21 cellular contexts compared by ENCODE assay signal in the genomic region with DNA sequence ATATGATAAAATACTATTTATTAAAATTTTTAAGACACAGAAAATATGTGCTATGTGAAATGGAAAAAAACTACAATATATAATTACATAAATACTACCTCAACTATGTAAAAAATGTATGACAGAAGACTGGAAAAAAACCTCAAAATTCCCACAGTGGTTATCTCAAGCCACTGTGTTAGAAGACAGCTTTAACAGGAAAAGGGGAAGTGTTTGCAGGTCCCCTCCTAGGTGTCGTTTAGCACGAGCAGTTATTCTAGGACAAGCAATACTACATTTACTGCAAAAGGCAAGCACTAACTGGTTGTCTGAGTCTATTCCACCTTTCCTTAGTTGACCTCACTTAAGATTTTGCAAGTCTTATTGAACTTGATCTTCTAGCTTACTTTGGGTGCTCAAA.
"Had no signal": no experiment of that assay in that cellular context is flagged by ENCODE, and none has a peak within 500 bp of the region (broad histone marks: within the 10 kb centered on the region; RNA-seq: fewer than 3 reads in every experiment).

No MANE protein-coding gene starts in this region.

- ATAC-seq: Panc1, PC-3, T-cell had no signal

- H3K4me2 ChIP-seq: KMS-11, SK-N-SH had no signal

- H3K9me3 ChIP-seq: SK-N-SH had no signal

- DNase-seq: NCI-H1048, NCI-H1105, NCI-H1417 treated with DMSO at 0.1 percent for 48 hours, NCI-H146, NCI-H1694 treated with DMSO at 0.1 percent for 48 hours, NCI-H1930, NCI-H2081, NCI-H2107, NCI-H2227 treated with DMSO at 0.1 percent for 48 hours, NCI-H524, NCI-H526 treated with DMSO at 0.1 percent for 48 hours, NCI-H774, PC-3, SHP77, SK-N-SH, SW 1271, T-cell had no signal

- H3K9ac ChIP-seq: KMS-11, SK-N-SH had no signal

- H3K27ac ChIP-seq: HL-60, KMS-11, RWPE1 had no signal
